Comparison of ENCODE assay signal across 15 cellular contexts in the genomic region with DNA sequence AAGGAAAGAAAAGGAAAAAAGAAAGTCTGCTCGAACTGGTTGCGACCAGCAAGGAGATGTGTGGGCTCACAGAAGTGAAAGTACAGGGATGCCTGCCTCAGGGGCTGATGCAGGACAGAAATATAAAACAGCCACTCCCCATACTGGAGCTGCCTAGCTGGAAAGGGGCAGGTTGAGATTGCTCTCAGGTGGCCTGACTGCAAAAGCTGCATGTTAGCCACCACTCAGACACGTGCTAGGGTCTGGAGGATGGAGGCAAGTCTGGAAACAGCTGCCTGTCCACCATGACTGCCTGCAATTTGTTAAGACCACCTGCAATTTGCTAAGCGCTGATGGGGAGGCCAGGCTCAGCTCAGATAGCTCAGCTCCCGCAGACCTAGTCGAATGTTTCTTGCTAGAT. TPM values are rescaled to one million over a fixed set of nuclear protein-coding genes. Genes with fewer than 3 reads are reported as not detected.
"Had no signal": no experiment of that assay in that cellular context is flagged by ENCODE, and none has a peak within 500 bp of the region (broad histone marks: within the 10 kb centered on the region; RNA-seq: fewer than 3 reads in every experiment).

No MANE protein-coding gene starts in this region.

- DNase-seq: activated CD4-positive, alpha-beta T cell treated with anti-CD3 and anti-CD28 coated beads, Interleukin-2, amount 50 U/mL, for 48 hours; activated CD4-positive, CD25-positive, alpha-beta regulatory T cell treated with anti-CD3 and anti-CD28 coated beads, Interleukin-2, amount 50 U/mL, for 72 hours; activated CD8-positive, alpha-beta memory T cell treated with anti-CD3 and anti-CD28 coated beads, Interleukin-2, amount 10 ng/mL, durations not matched to agents 7 days and 5 days; activated gamma-delta T cell; activated naive CD8-positive, alpha-beta T cell treated with anti-CD3 and anti-CD28 coated beads, Interleukin-2, amount 10 ng/mL, durations not matched to agents 7 days and 5 days; activated T-cell treated with anti-CD3 and anti-CD28 coated beads, Interleukin-2, amount 50 U/mL, for 24 hours; aorta; foreskin keratinocyte; islet precursor cell; left ventricle myocardium inferior; naive thymus-derived CD4-positive, alpha-beta T cell; occipital lobe; stimulated activated CD4-positive, alpha-beta T cell treated with anti-CD3 and anti-CD28 coated beads, Interleukin-4, amount 100 ng/mL, for 1 hour had no signal

- H3K4me3 Mint-ChIP-seq: activated CD8-positive, alpha-beta memory T cell treated with anti-CD3 and anti-CD28 coated beads, Interleukin-2, amount 10 ng/mL, durations not matched to agents 7 days and 5 days; activated naive CD8-positive, alpha-beta T cell treated with anti-CD3 and anti-CD28 coated beads, Interleukin-2, amount 10 ng/mL, durations not matched to agents 7 days and 5 days; activated T-cell treated with anti-CD3 and anti-CD28 coated beads, Interleukin-2, amount 50 U/mL, for 24 hours; stimulated activated naive CD8-positive, alpha-beta T cell treated with anti-CD3 and anti-CD28 coated beads, Interleukin-15, Interleukin-2, amounts not matched to agents 100 ng/mL and 50 ng/mL, for 24 hours had no signal

- H3K27me3 ChIP-seq: foreskin keratinocyte had no signal

- H3K36me3 ChIP-seq: left ventricle myocardium inferior had no signal

- H3K27ac ChIP-seq: foreskin keratinocyte, left ventricle myocardium inferior had no signal

- H3K27ac Mint-ChIP-seq: activated CD8-positive, alpha-beta memory T cell treated with anti-CD3 and anti-CD28 coated beads, Interleukin-2, amount 10 ng/mL, durations not matched to agents 7 days and 5 days; activated naive CD8-positive, alpha-beta T cell treated with anti-CD3 and anti-CD28 coated beads, Interleukin-2, amount 10 ng/mL, durations not matched to agents 7 days and 5 days; activated T-cell treated with anti-CD3 and anti-CD28 coated beads, Interleukin-2, amount 50 U/mL, for 24 hours; naive thymus-derived CD4-positive, alpha-beta T cell; stimulated activated naive CD8-positive, alpha-beta T cell treated with anti-CD3 and anti-CD28 coated beads, Interleukin-15, Interleukin-2, amounts not matched to agents 100 ng/mL and 50 ng/mL, for 24 hours had no signal

- H3K4me1 ChIP-seq: foreskin keratinocyte had no signal

RNA-seq across cellular contexts. Expression of a gene that starts 17.9 kb away (rescaled TPM):
- total RNA-seq: T-helper 2 cell treated with Interferon-gamma antibody and Interleukin-4, amounts not matched to agents 100 ng/mL and 5 ng/mL, for 36 hours had no signal
